Comparison of ENCODE assay signal across 7 cellular contexts in genomic region chr11:59206635-59207034, GRCh38. TPM values are rescaled to one million over a fixed set of nuclear protein-coding genes. Genes with fewer than 3 reads are reported as not detected.
DNase-seq lines count a peak whose midpoint lies in the region; ATAC-seq and TF ChIP-seq lines count a peak whose summit lies in the region.

No MANE protein-coding gene starts in this region.

- H3K36me3 ChIP-seq in DOHH2 (ENCODE audit: control insufficient read depth, low read length), result no peaks in the 10 kb centered on the region

- peaks cover 9% of the 10 kb centered on the region for H3K4me1 ChIP-seq in DOHH2 (ENCODE audit: control insufficient read depth, low read length)

- H4K20me1 ChIP-seq in DOHH2 (ENCODE audit: control insufficient read depth, insufficient read depth, low read depth, low read length), result no peaks in the 10 kb centered on the region

- TF ChIP-seq CTCF in DOHH2 (IDR thresholded peaks at IDR 0.05; ENCODE audit: low read depth, low read length, poor library complexity, severe bottlenecking), result peak; percentile 68

- H3F3A ChIP-seq in DOHH2 (ENCODE audit: control insufficient read depth, insufficient read depth), result no peaks in the 10 kb centered on the region

- H3K36me3 Mint-ChIP-seq in stimulated activated memory B cell treated with anti-CD40 and anti-IgM and Interleukin-4, amounts not matched to agents 10 μg/mL and 1 μg/mL and 100 μg/mL, for 72 hours, result peaks cover 20% of the 10 kb centered on the region

- H3K4me3 ChIP-seq in DOHH2 (ENCODE audit: low read length), result no peak overlapping the region

- H3K79me2 ChIP-seq in DOHH2 (ENCODE audit: control insufficient read depth, low read length), result no peaks in the 10 kb centered on the region

- H3K27me3 Mint-ChIP-seq in stimulated activated memory B cell treated with anti-CD40 and anti-IgM and Interleukin-4, amounts not matched to agents 10 μg/mL and 1 μg/mL and 100 μg/mL, for 72 hours, result no peaks in the 10 kb centered on the region

- ATAC-seq in stimulated activated memory B cell treated with anti-CD40 and anti-IgM and Interleukin-4, amounts not matched to agents 10 μg/mL and 1 μg/mL and 100 μg/mL, for 72 hours, result no peak
- ATAC-seq in GM21526 (IDR thresholded peaks at IDR 0.05; ENCODE audit: low FRiP score, unreplicated experiment), result no peak

- H3K4me2 ChIP-seq in DOHH2 (ENCODE audit: low read length), result no peak overlapping the region

- H3K9me2 ChIP-seq in DOHH2 (replicated peaks; ENCODE audit: control insufficient read depth, low read length), result no peaks in the 10 kb centered on the region

- peak; percentile 37 for DNase-seq in HuH-7 (ENCODE audit: low spot score)
- peak; percentile 15 for DNase-seq in SKM-1 (lab: John Stamatoyannopoulos, UW; ENCODE audit: unreplicated experiment)
- DNase-seq in head of caudate nucleus, result peak in 38 of 42 donors; percentile 39 to 83 (median 59)
- DNase-seq in posterior vena cava (ENCODE audit: low spot score), result no peak

- peaks cover 90% of the 10 kb centered on the region for H3K4me1 Mint-ChIP-seq in stimulated activated memory B cell treated with anti-CD40 and anti-IgM and Interleukin-4, amounts not matched to agents 10 μg/mL and 1 μg/mL and 100 μg/mL, for 72 hours

- H3K27ac Mint-ChIP-seq in stimulated activated memory B cell treated with anti-CD40 and anti-IgM and Interleukin-4, amounts not matched to agents 10 μg/mL and 1 μg/mL and 100 μg/mL, for 72 hours, result peak overlapping the region; percentile 92

- no peak overlapping the region for H3K27ac ChIP-seq in DOHH2 (ENCODE audit: low read depth, low read length)

- intact Hi-C loops in head of caudate nucleus (cut with DNase I) (no loop called here), posterior vena cava (cut with DNase I) (loop anchor here (5.0 to 10.0 kb wide), 2 partner anchors 34 to 78 kb away; partner anchors contain the start of gene DTX4 (in 1 of the 2))

- peak overlapping the region; percentile 61 for H3K4me3 Mint-ChIP-seq in stimulated activated memory B cell treated with anti-CD40 and anti-IgM and Interleukin-4, amounts not matched to agents 10 μg/mL and 1 μg/mL and 100 μg/mL, for 72 hours

- no peaks in the 10 kb centered on the region for H3K9me3 ChIP-seq in DOHH2 (ENCODE audit: control insufficient read depth, insufficient read depth, low read length)

- H3K27me3 ChIP-seq in DOHH2 (ENCODE audit: control insufficient read depth, low read length), result peaks cover 33% of the 10 kb centered on the region

- no peaks in the 10 kb centered on the region for H3K9me3 Mint-ChIP-seq in stimulated activated memory B cell treated with anti-CD40 and anti-IgM and Interleukin-4, amounts not matched to agents 10 μg/mL and 1 μg/mL and 100 μg/mL, for 72 hours

RNA-seq across cellular contexts. Expression of gene MPEG1, which starts 6.1 kb away (rescaled TPM):
- total RNA-seq in posterior vena cava, result 10 to 100 TPM; 20.4 to 44.8 TPM

RNA-seq across cellular contexts. Expression of gene DTX4, which starts 34.7 kb away (rescaled TPM):
- 1 to 10 TPM; 1.9 to 2.0 TPM for total RNA-seq in posterior vena cava
